8 cellular contexts compared by ENCODE assay signal in the genomic region with DNA sequence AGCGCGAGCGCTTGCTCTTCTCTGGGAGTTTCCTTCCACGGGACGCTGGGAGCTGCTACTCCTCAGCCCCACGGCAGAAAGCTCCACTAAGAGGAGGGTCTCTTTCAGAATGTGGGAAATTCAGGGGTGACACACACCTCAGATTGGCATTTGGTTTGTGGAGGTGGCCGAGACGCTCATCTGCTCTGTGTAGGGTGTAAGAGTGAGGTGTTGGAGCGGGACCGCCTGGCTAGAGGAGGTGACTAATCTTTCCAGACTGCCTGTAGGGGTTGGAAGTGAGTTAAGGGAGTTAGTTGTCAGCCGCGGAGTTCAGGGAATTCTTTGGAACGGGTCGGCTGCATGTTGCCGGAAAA. TPM values are rescaled to one million over a fixed set of nuclear protein-coding genes. Genes with fewer than 3 reads are reported as not detected.
DNase-seq lines count a peak whose midpoint lies in the region; ATAC-seq and TF ChIP-seq lines count a peak whose summit lies in the region.

No MANE protein-coding gene starts in this region.

- peak overlapping the region; percentile 92 for H3K4me3 ChIP-seq in AG09309 (ENCODE audit: control insufficient read depth, low read depth, low read length)
- peak overlapping the region; percentile 98 to 99 for H3K4me3 ChIP-seq in gastroesophageal sphincter
- H3K4me3 ChIP-seq in osteoblast (ENCODE audit: insufficient read depth, low read length): peak overlapping the region; percentile 88
- H3K4me3 ChIP-seq in uterus: peak overlapping the region; percentile 67 to 90

- H3K9me3 ChIP-seq in gastroesophageal sphincter (no peaks in the 10 kb centered on the region), osteoblast (ENCODE audit: low read depth, low read length) (no peaks in the 10 kb centered on the region), uterus (no peaks in the 10 kb centered on the region)

- no peaks in the 10 kb centered on the region for H3K9me3 Mint-ChIP-seq in activated T-cell treated with anti-CD3 and anti-CD28 coated beads, Interleukin-2, amount 50 U/mL, for 72 hours

- H3K27me3 Mint-ChIP-seq in activated T-cell treated with anti-CD3 and anti-CD28 coated beads, Interleukin-2, amount 50 U/mL, for 72 hours (ENCODE audit: low read depth): peaks cover 10% of the 10 kb centered on the region

- H3K4me1 ChIP-seq in gastroesophageal sphincter (peaks cover 5 to 31% (median 9%) of the 10 kb centered on the region in 3 donors), osteoblast (ENCODE audit: insufficient read depth, low read length) (peaks cover 21% of the 10 kb centered on the region), uterus (no peaks in the 10 kb centered on the region)

- TF ChIP-seq POLR2A in gastroesophageal sphincter (IDR thresholded peaks at IDR 0.05) (no peak), uterus (IDR thresholded peaks at IDR 0.05) (no peak)

- peak overlapping the region; percentile 96 to 97 for H3K4me3 Mint-ChIP-seq in activated T-cell treated with anti-CD3 and anti-CD28 coated beads, Interleukin-2, amount 50 U/mL, for 72 hours

- H3K36me3 Mint-ChIP-seq in activated T-cell treated with anti-CD3 and anti-CD28 coated beads, Interleukin-2, amount 50 U/mL, for 72 hours (ENCODE audit: insufficient read depth in 2 of 2): peaks cover 15 to 19% of the 10 kb centered on the region in 2 donors

- peak; percentile 5 for ATAC-seq in GM19438 (IDR thresholded peaks at IDR 0.05; ENCODE audit: low read depth, unreplicated experiment)
- peak; percentile 23 to 38 for ATAC-seq in activated T-cell treated with anti-CD3 and anti-CD28 coated beads, Interleukin-2, amount 50 U/mL, for 72 hours (replicated peaks in 1 of 2)
- no peak for ATAC-seq in gastroesophageal sphincter
- no peak for ATAC-seq in HG02970 (IDR thresholded peaks at IDR 0.05; ENCODE audit: low FRiP score, unreplicated experiment)

- H3K36me3 ChIP-seq in gastroesophageal sphincter: peaks cover 0 to 32% of the 10 kb centered on the region in 2 donors
- peaks cover 20% of the 10 kb centered on the region for H3K36me3 ChIP-seq in osteoblast (ENCODE audit: insufficient read depth, low read length)
- H3K36me3 ChIP-seq in uterus: no peaks in the 10 kb centered on the region

- H3K27ac ChIP-seq in gastroesophageal sphincter (peak overlapping the region; percentile 66 to 84 (median 83)), osteoblast (ENCODE audit: low read depth, low read length) (peak overlapping the region; percentile 90), uterus (peak overlapping the region; percentile 67 to 79)

- 0% methylated on average over 5 to 9 of the region's 15 CpGs for WGBS in gastroesophageal sphincter (ENCODE audit: low coverage in 1 of 2), 2 donors

- DNase-seq in AG09309 (ENCODE audit: low read depth): no peak
- DNase-seq in LoVo (ENCODE audit: low spot score): peak; percentile 67
- peak; percentile 48 to 51 for DNase-seq in activated T-cell treated with anti-CD3 and anti-CD28 coated beads, Interleukin-2, amount 50 U/mL, for 72 hours
- peak; percentile 69 for DNase-seq in osteoblast (ENCODE audit: insufficient read length, low spot score, missing footprints)
- DNase-seq in uterus: no peak

- peak; percentile 6 for TF ChIP-seq CTCF in AG09309 (IDR thresholded peaks at IDR 0.05; ENCODE audit: control insufficient read depth, insufficient read depth, low read depth, low read length, missing control alignments)
- no peak for TF ChIP-seq CTCF in gastroesophageal sphincter (IDR thresholded peaks at IDR 0.05)
- TF ChIP-seq CTCF in osteoblast (IDR thresholded peaks at IDR 0.05; ENCODE audit: extremely low read depth, low read depth, low read length): no peak
- no peak for TF ChIP-seq CTCF in uterus (IDR thresholded peaks at IDR 0.05)

- H2AFZ ChIP-seq in osteoblast (ENCODE audit: low read length): peak overlapping the region; percentile 73

- peaks cover 48% of the 10 kb centered on the region for H3K4me1 Mint-ChIP-seq in activated T-cell treated with anti-CD3 and anti-CD28 coated beads, Interleukin-2, amount 50 U/mL, for 72 hours (ENCODE audit: low read depth)

- H3K4me2 ChIP-seq in osteoblast (ENCODE audit: insufficient read depth, low read length): peak overlapping the region; percentile 80

- peaks cover 26% of the 10 kb centered on the region for H4K20me1 ChIP-seq in osteoblast (ENCODE audit: insufficient read depth, low read length)

- intact Hi-C loops in uterus (cut with DNase I; ENCODE audit: low total_unique reads): no loop called here

- H3K79me2 ChIP-seq in osteoblast (ENCODE audit: insufficient read depth, low read length): peaks cover 56% of the 10 kb centered on the region

- peak overlapping the region; percentile 97 for H3K27ac Mint-ChIP-seq in activated T-cell treated with anti-CD3 and anti-CD28 coated beads, Interleukin-2, amount 50 U/mL, for 72 hours

- H3K27me3 ChIP-seq in gastroesophageal sphincter (no peaks in the 10 kb centered on the region), osteoblast (ENCODE audit: insufficient read depth, low read length) (no peaks in the 10 kb centered on the region), uterus (no peaks in the 10 kb centered on the region)

- TF ChIP-seq EP300 in gastroesophageal sphincter (IDR thresholded peaks at IDR 0.05): no peak

RNA-seq across cellular contexts. Expression of gene PSMD11, which starts 0.7 kb away (rescaled TPM):
- 100 to 1,000 TPM; 131 to 134 TPM for total RNA-seq in activated T-cell treated with anti-CD3 and anti-CD28 coated beads, Interleukin-2, amount 50 U/mL, for 72 hours
- total RNA-seq in gastroesophageal sphincter (10 to 100 TPM; 41.7 to 68.7 (median 64.9) TPM), osteoblast (61.2 and 84.9 TPM in 2 replicates), uterus (10 to 100 TPM; 10.8 to 89.3 (median 58.5) TPM)

RNA-seq across cellular contexts. Expression of gene CDK5R1, which starts 41.7 kb away (rescaled TPM):
- total RNA-seq in activated T-cell treated with anti-CD3 and anti-CD28 coated beads, Interleukin-2, amount 50 U/mL, for 72 hours: 10 to 100 TPM; 22.5 to 24.6 TPM
- total RNA-seq in gastroesophageal sphincter (1 to 10 TPM in 2 of 4 donors, under 1 TPM in 1, not detected in 1; 0.54 to 1.5 (median 1.0) TPM), osteoblast (0.59 and 0.72 TPM in 2 replicates), uterus (1 to 10 TPM in 2 of 4 donors, under 1 TPM in 1, not detected in 1; 0.77 to 2.9 (median 1.4) TPM)

Comparison
In these comparisons a context has a peak if more than half of its experiments do, and no peak if none do; other contexts are left out.
1. DNase-seq: peak in LoVo (single experiment), activated T-cell treated with anti-CD3 and anti-CD28 coated beads, Interleukin-2, amount 50 U/mL, for 72 hours (2 of 2) and osteoblast (single experiment); none in AG09309 (single experiment) and uterus (0 of 2).
2. ATAC-seq: peak in GM19438 (single experiment) and activated T-cell treated with anti-CD3 and anti-CD28 coated beads, Interleukin-2, amount 50 U/mL, for 72 hours (2 of 2); none in gastroesophageal sphincter (single experiment) and HG02970 (single experiment).
3. RNA of gene CDK5R1, which starts 41.7 kb away (total RNA-seq): 22.5 to 24.6 TPM in activated T-cell treated with anti-CD3 and anti-CD28 coated beads, Interleukin-2, amount 50 U/mL, for 72 hours; 0.77 to 2.9 TPM in uterus, 0.54 to 1.5 TPM in gastroesophageal sphincter and 0.59 to 0.72 TPM in osteoblast; every median in the first group is over 4 times any median in the second.
4. Peak in every context shown above with its lines, with median percentiles within 50 percentile points of each other: H3K4me3 ChIP-seq and H3K27ac ChIP-seq.